Comparison of ENCODE assay signal across 13 cellular contexts in genomic region chr2:234178309-234179030, GRCh38.
DNase-seq lines count a peak whose midpoint lies in the region; ATAC-seq, FAIRE-seq and TF ChIP-seq lines count a peak whose summit lies in the region.
"Had no signal": no experiment of that assay in that cellular context is flagged by ENCODE, and none has a peak within 500 bp of the region (broad histone marks: within the 10 kb centered on the region; RNA-seq: fewer than 3 reads in every experiment).

No MANE protein-coding gene starts in this region.

- CTCF ChIA-PET in A549 (lab: Yijun Ruan, JAX) = interaction anchor here (0.7 to 1.0 kb wide), 2 partner anchors 20 to 25 kb away, joined by 3 read pairs; no protein-coding TSS in a partner anchor

- ATAC-seq in A549 (peak; percentile 97 to 98), RWPE2 (ENCODE audit: low read depth) (peak; percentile 41; the same call in 1 of the 3 replicates), GM19467 (IDR thresholded peaks at IDR 0.05; ENCODE audit: unreplicated experiment) (no peak), GM18909 (IDR thresholded peaks at IDR 0.05; ENCODE audit: poor library complexity, unreplicated experiment) (no peak)
- ATAC-seq: CD8-positive, alpha-beta T cell; Right ventricle myocardium inferior had no signal

- TF ChIP-seq CTCF in A549 (IDR thresholded peaks at IDR 0.05) = no peak
- TF ChIP-seq CTCF in RWPE2 (IDR thresholded peaks at IDR 0.05; ENCODE audit: poor library complexity, severe bottlenecking) = no peak
- TF ChIP-seq CTCF in fibroblast of villous mesenchyme (IDR thresholded peaks at IDR 0.05; ENCODE audit: insufficient read depth, low read depth, low read length) = no peak

- H3K9me3 ChIP-seq in A549 (no peaks in the 10 kb centered on the region), RWPE2 (ENCODE audit: severe bottlenecking) (no peaks in the 10 kb centered on the region), small intestine (ENCODE audit: control insufficient read depth, low read depth) (no peaks in the 10 kb centered on the region)

- FAIRE-seq in A549 (lab: Jason Lieb, UNC) (no peak), small intestine (lab: Jason Lieb, UNC) (no peak)

- H3K4me1 ChIP-seq in A549 (peaks cover 23% of the 10 kb centered on the region), RWPE2 (ENCODE audit: insufficient read depth, poor library complexity, severe bottlenecking) (no peaks in the 10 kb centered on the region), small intestine (ENCODE audit: control insufficient read depth in 2 of 2, insufficient read depth in 1 of 2, low read depth in 1 of 2, low read length in 1 of 2) (no peaks in the 10 kb centered on the region)

- H3K27me3 ChIP-seq in RWPE2 (ENCODE audit: insufficient read depth, poor library complexity, severe bottlenecking) = no peaks in the 10 kb centered on the region
- H3K27me3 ChIP-seq in small intestine (ENCODE audit: control insufficient read depth in 2 of 2, insufficient read depth in 2 of 2, low read length in 2 of 2) = peaks cover 0 to 2% of the 10 kb centered on the region in 2 donors

- H3K27ac ChIP-seq in A549 (peak overlapping the region; percentile 53 to 81), RWPE2 (ENCODE audit: poor library complexity, severe bottlenecking) (no peak overlapping the region), small intestine (ENCODE audit: low read depth in 1 of 2, low read length in 1 of 2) (no peak overlapping the region)

- 26% methylated on average over 10 of the region's 10 CpGs for WGBS in A549 (ENCODE audit: missing lambda C conversion rate)
- 25 to 56% (median 38%) methylated on average over 10 of the region's 10 CpGs for WGBS in small intestine, 3 donors

- no peak for TF ChIP-seq POLR2A in A549 (IDR thresholded peaks at IDR 0.05; ENCODE audit: low read length)

- TF ChIP-seq RAD21 in A549 (conservative IDR thresholded peaks at IDR 0.05 in 1 of 2, IDR thresholded peaks at IDR 0.05 in 1 of 2) = peak in 1 of 2 experiments; percentile 36; a peak in 2 of 5 replicates

- no peak for TF ChIP-seq EP300 in A549 (IDR thresholded peaks at IDR 0.05)

- H3K4me2 ChIP-seq in A549 = peak overlapping the region; percentile 71

- no peaks in the 10 kb centered on the region for H3K36me3 ChIP-seq in RWPE2 (ENCODE audit: low read depth)
- H3K36me3 ChIP-seq in small intestine (ENCODE audit: control insufficient read depth in 2 of 2, insufficient read depth in 2 of 2, low read length in 2 of 2) = no peaks in the 10 kb centered on the region

- DNase-seq in A549 (ENCODE audit: low read depth in 1 of 2, low spot score in 1 of 2) = peak; percentile 46 to 77
- peak; percentile 8 for DNase-seq in EL
- DNase-seq in RWPE2 (ENCODE audit: low spot score) = no peak
- peak; percentile 3 for DNase-seq in fibroblast of villous mesenchyme (ENCODE audit: low read depth)
- no peak for DNase-seq in small intestine
- no peak for DNase-seq in NCI-H128 (lab: John Stamatoyannopoulos, UW; ENCODE audit: unreplicated experiment)
- DNase-seq: activated CD4-positive, CD25-positive, alpha-beta regulatory T cell treated with anti-CD3 and anti-CD28 coated beads, Interleukin-2, amount 50 U/mL, for 72 hours; activated effector memory CD4-positive, alpha-beta T cell treated with anti-CD3 and anti-CD28 coated beads, Interleukin-2, amount 50 U/mL, for 16 hours; CD8-positive, alpha-beta T cell; midbrain had no signal

- POLR2A ChIA-PET in A549 (lab: Yijun Ruan, JAX) = interaction anchor here (0.6 kb wide), 1 partner anchor 16 kb away, joined by 3 read pairs; no protein-coding TSS in a partner anchor

- H3K4me3 ChIP-seq in A549 (no peak overlapping the region), RWPE2 (ENCODE audit: severe bottlenecking) (no peak overlapping the region), fibroblast of villous mesenchyme (ENCODE audit: low read depth, low read length) (no peak overlapping the region), small intestine (ENCODE audit: low read depth in 1 of 2, low read length in 2 of 2) (no peak overlapping the region)

TF ChIP-seq in A549, 52 proteins besides CTCF, POLR2A, EP300 and RAD21:
- TF ChIP-seq TFCP2L1 (CRISPR knock-in tag; IDR thresholded peaks at IDR 0.05) (no peak), ZNF302 (CRISPR knock-in tag; IDR thresholded peaks at IDR 0.05) (no peak), JUNB (IDR thresholded peaks at IDR 0.05) (no peak), ZFP36 (IDR thresholded peaks at IDR 0.05; ENCODE audit: borderline replicate concordance, partially characterized antibody) (no peak), ZC3H11A (IDR thresholded peaks at IDR 0.05) (no peak), SMC3 (IDR thresholded peaks at IDR 0.05) (peak; percentile 48; the same call in 2 of the 3 replicates), EHMT2 (IDR thresholded peaks at IDR 0.05; ENCODE audit: low read depth) (peak; percentile 35; the same call in 1 of the 2 replicates), MAX (IDR thresholded peaks at IDR 0.05) (peak; percentile 39; the same call in 1 of the 2 replicates), NFE2L2 (conservative IDR thresholded peaks at IDR 0.05; ENCODE audit: low read length) (no peak), FOSL2 (IDR thresholded peaks at IDR 0.05) (no peak), FOSL2 (CRISPR knock-in tag; IDR thresholded peaks at IDR 0.05) (peak; percentile 84; the same call in 1 of the 2 replicates), BHLHE40 (IDR thresholded peaks at IDR 0.05; ENCODE audit: low read depth, low read length) (no peak), HOXB5 (CRISPR knock-in tag; IDR thresholded peaks at IDR 0.05) (0 out of 2 replicates have a peak, but pooled peaks have one; percentile 22), HDAC2 (IDR thresholded peaks at IDR 0.05) (no peak), REST (IDR thresholded peaks at IDR 0.05) (peak; percentile 92)

Comparison
In these comparisons a context has a peak if more than half of its experiments do, and no peak if none do; other contexts are left out.
1. ATAC-seq: peak in A549 (2 of 2) and RWPE2 (single experiment); none in GM19467 (single experiment) and GM18909 (single experiment).
2. DNase-seq: peak in A549 (2 of 2), EL (single experiment) and fibroblast of villous mesenchyme (single experiment); none in RWPE2 (single experiment), small intestine (single experiment) and NCI-H128 (single experiment).
3. H3K27ac ChIP-seq: peak in A549 (2 of 2); none in RWPE2 (single experiment) and small intestine (0 of 2).